Comparison of ENCODE assay signal across 1 cellular context in the genomic region with DNA sequence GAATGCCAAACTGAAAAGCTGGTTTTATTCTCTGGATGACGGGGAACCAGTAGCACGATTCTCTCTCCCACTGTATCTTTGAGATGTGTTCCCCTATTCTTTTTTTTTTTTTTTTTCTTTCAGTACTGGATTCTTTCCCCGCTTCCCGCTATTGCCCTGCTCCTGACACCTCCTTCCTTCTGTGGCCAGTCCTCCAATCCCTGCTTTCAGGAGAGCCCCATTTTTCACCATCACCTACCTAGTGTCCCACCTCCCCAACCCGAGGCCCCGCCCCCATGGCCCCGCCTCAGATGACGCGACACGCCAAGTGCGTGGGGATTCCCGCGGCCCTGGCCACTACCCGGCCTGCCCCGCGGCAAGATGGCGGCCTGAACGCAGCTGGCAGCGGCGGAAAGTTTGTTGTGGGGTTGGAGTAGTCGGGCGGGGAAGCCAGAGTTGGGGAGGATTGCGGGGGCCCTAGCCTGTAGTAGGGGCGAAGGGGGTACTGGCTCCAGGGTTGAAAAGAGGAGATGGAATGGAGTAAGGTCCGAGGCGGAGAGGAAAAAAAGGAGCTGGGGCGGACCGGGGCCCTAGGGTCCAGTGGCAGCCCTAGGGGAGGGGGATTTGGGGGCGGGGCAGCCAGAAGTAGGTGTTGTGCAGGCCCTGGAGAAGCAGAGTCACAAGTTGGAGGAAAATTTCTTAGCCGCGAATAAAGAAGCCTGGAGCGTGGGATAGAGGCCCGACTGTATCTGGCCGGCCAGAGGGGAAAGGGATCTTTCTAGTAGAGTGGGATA.
TF ChIP-seq lines count a peak whose summit lies in the region.

A gene with protein sequence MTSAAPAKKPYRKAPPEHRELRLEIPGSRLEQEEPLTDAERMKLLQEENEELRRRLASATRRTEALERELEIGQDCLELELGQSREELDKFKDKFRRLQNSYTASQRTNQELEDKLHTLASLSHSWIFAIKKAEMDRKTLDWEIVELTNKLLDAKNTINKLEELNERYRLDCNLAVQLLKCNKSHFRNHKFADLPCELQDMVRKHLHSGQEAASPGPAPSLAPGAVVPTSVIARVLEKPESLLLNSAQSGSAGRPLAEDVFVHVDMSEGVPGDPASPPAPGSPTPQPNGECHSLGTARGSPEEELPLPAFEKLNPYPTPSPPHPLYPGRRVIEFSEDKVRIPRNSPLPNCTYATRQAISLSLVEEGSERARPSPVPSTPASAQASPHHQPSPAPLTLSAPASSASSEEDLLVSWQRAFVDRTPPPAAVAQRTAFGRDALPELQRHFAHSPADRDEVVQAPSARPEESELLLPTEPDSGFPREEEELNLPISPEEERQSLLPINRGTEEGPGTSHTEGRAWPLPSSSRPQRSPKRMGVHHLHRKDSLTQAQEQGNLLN (plus strand): TSS at position 336 of the 773 bp plus-strand sequence. CDS start 21,432 bp downstream, outside the sequence.

TF ChIP-seq in HepG2, 621 proteins besides CTCF, POLR2A, EP300 and RAD21 (continued from another document and continues in another):
- TF ChIP-seq, protein P1, sequence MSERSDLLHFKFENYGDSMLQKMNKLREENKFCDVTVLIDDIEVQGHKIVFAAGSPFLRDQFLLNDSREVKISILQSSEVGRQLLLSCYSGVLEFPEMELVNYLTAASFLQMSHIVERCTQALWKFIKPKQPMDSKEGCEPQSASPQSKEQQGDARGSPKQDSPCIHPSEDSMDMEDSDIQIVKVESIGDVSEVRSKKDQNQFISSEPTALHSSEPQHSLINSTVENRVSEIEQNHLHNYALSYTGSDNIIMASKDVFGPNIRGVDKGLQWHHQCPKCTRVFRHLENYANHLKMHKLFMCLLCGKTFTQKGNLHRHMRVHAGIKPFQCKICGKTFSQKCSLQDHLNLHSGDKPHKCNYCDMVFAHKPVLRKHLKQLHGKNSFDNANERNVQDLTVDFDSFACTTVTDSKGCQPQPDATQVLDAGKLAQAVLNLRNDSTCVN (CRISPR knock-in tag; IDR thresholded peaks at IDR 0.05; ENCODE audit: borderline replicate concordance) = peak; percentile 59; the same call in 1 of the 2 replicates
- 0 out of 2 replicates have a peak, but pooled peaks have one; percentile 35 for TF ChIP-seq ZNF782 (CRISPR knock-in tag; IDR thresholded peaks at IDR 0.05; ENCODE audit: borderline replicate concordance)
- TF ChIP-seq SRY (CRISPR knock-in tag; IDR thresholded peaks at IDR 0.05) = peak; percentile 94
- 0 out of 2 replicates have a peak, but pooled peaks have one; percentile 36 for TF ChIP-seq JUN (CRISPR knock-in tag; IDR thresholded peaks at IDR 0.05)
- TF ChIP-seq HDAC6 (IDR thresholded peaks at IDR 0.05; ENCODE audit: low read depth, low read length) = no peak
- TF ChIP-seq ZNF775 (CRISPR knock-in tag; IDR thresholded peaks at IDR 0.05; ENCODE audit: borderline replicate concordance) = peak; percentile 69; the same call in 1 of the 2 replicates
- peak; percentile 83 for TF ChIP-seq ZNF607 (CRISPR knock-in tag; IDR thresholded peaks at IDR 0.05; ENCODE audit: borderline replicate concordance)
- TF ChIP-seq ZNF850 (CRISPR knock-in tag; conservative IDR thresholded peaks at IDR 0.05) = no peak
- 0 out of 2 replicates have a peak, but pooled peaks have one; percentile 61 for TF ChIP-seq MEIS1 (CRISPR knock-in tag; IDR thresholded peaks at IDR 0.05; ENCODE audit: borderline replicate concordance)
- TF ChIP-seq ZBTB42 (CRISPR knock-in tag; IDR thresholded peaks at IDR 0.05) = 0 out of 2 replicates have a peak, but pooled peaks have one; percentile 41
- TF ChIP-seq, protein P2, sequence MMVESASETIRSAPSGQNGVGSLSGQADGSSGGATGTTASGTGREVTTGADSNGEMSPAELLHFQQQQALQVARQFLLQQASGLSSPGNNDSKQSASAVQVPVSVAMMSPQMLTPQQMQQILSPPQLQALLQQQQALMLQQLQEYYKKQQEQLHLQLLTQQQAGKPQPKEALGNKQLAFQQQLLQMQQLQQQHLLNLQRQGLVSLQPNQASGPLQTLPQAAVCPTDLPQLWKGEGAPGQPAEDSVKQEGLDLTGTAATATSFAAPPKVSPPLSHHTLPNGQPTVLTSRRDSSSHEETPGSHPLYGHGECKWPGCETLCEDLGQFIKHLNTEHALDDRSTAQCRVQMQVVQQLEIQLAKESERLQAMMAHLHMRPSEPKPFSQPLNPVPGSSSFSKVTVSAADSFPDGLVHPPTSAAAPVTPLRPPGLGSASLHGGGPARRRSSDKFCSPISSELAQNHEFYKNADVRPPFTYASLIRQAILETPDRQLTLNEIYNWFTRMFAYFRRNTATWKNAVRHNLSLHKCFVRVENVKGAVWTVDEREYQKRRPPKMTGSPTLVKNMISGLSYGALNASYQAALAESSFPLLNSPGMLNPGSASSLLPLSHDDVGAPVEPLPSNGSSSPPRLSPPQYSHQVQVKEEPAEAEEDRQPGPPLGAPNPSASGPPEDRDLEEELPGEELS (CRISPR knock-in tag; IDR thresholded peaks at IDR 0.05) = 0 out of 2 replicates have a peak, but pooled peaks have one; percentile 20
- no peak for TF ChIP-seq HNF4G (IDR thresholded peaks at IDR 0.05; ENCODE audit: borderline replicate concordance, low read depth, low read length)
- 0 out of 2 replicates have a peak, but pooled peaks have one; percentile 13 for TF ChIP-seq HNF4G (CRISPR knock-in tag; IDR thresholded peaks at IDR 0.05; ENCODE audit: borderline replicate concordance, low read depth)
- TF ChIP-seq ZNF605 (CRISPR knock-in tag; IDR thresholded peaks at IDR 0.05) = peak; percentile 71; the same call in 1 of the 2 replicates
- TF ChIP-seq ZBTB38 (CRISPR knock-in tag; IDR thresholded peaks at IDR 0.05) = peak; percentile 79
- TF ChIP-seq ZNF615 (CRISPR knock-in tag; IDR thresholded peaks at IDR 0.05; ENCODE audit: borderline replicate concordance) = peak; percentile 66; the same call in 1 of the 2 replicates
- no peak for TF ChIP-seq NBN (conservative IDR thresholded peaks at IDR 0.05)
- 0 out of 2 replicates have a peak, but pooled peaks have one; percentile 13 for TF ChIP-seq ZNF138 (CRISPR knock-in tag; IDR thresholded peaks at IDR 0.05; ENCODE audit: low read depth)
- no peak for TF ChIP-seq HNRNPH1 (optimal IDR thresholded peaks at IDR 0.05; ENCODE audit: low read depth, low read length)
- TF ChIP-seq SPEN (CRISPR knock-in tag; IDR thresholded peaks at IDR 0.05; ENCODE audit: low read depth) = peak; percentile 90
- TF ChIP-seq CHD4 (IDR thresholded peaks at IDR 0.05; ENCODE audit: borderline replicate concordance, low read length) = no peak
- TF ChIP-seq ZNF350 (CRISPR knock-in tag; IDR thresholded peaks at IDR 0.05; ENCODE audit: borderline replicate concordance, low read depth) = peak; percentile 89; the same call in 1 of the 2 replicates
- TF ChIP-seq RBFOX2 (IDR thresholded peaks at IDR 0.05; ENCODE audit: low read depth, low read length) = peak; percentile 92
- TF ChIP-seq ZNF816 (CRISPR knock-in tag; IDR thresholded peaks at IDR 0.05; ENCODE audit: borderline replicate concordance) = peak; percentile 75; the same call in 1 of the 2 replicates
- TF ChIP-seq, protein P3, sequence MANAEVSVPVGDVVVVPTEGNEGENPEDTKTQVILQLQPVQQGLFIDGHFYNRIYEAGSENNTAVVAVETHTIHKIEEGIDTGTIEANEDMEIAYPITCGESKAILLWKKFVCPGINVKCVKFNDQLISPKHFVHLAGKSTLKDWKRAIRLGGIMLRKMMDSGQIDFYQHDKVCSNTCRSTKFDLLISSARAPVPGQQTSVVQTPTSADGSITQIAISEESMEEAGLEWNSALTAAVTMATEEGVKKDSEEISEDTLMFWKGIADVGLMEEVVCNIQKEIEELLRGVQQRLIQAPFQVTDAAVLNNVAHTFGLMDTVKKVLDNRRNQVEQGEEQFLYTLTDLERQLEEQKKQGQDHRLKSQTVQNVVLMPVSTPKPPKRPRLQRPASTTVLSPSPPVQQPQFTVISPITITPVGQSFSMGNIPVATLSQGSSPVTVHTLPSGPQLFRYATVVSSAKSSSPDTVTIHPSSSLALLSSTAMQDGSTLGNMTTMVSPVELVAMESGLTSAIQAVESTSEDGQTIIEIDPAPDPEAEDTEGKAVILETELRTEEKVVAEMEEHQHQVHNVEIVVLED (CRISPR knock-in tag; IDR thresholded peaks at IDR 0.05; ENCODE audit: borderline replicate concordance) = peak; percentile 97
- TF ChIP-seq, protein P4, sequence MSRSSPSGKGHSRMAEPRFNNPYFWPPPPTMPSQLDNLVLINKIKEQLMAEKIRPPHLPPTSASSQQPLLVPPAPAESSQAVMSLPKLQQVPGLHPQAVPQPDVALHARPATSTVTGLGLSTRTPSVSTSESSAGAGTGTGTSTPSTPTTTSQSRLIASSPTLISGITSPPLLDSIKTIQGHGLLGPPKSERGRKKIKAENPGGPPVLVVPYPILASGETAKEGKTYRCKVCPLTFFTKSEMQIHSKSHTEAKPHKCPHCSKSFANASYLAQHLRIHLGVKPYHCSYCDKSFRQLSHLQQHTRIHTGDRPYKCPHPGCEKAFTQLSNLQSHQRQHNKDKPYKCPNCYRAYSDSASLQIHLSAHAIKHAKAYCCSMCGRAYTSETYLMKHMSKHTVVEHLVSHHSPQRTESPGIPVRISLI (CRISPR knock-in tag; IDR thresholded peaks at IDR 0.05; ENCODE audit: borderline replicate concordance) = peak; percentile 49; the same call in 1 of the 2 replicates
- no peak for TF ChIP-seq MIXL1 (CRISPR knock-in tag; IDR thresholded peaks at IDR 0.05)
- peak; percentile 72; the same call in 1 of the 2 replicates for TF ChIP-seq KLF6 (CRISPR knock-in tag; IDR thresholded peaks at IDR 0.05)
- TF ChIP-seq, protein P5, sequence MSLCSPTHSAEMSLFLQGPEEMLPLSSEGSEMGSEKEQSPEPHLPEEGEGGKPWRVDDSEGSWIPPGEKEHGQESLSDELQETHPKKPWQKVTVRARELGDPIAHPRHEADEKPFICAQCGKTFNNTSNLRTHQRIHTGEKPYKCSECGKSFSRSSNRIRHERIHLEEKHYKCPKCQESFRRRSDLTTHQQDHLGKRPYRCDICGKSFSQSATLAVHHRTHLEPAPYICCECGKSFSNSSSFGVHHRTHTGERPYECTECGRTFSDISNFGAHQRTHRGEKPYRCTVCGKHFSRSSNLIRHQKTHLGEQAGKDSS (CRISPR knock-in tag; IDR thresholded peaks at IDR 0.05; ENCODE audit: borderline replicate concordance, low read depth) = peak; percentile 80; the same call in 1 of the 2 replicates
- no peak for TF ChIP-seq ZIK1 (CRISPR knock-in tag; IDR thresholded peaks at IDR 0.05; ENCODE audit: borderline replicate concordance, low read depth)
- TF ChIP-seq, protein P6, sequence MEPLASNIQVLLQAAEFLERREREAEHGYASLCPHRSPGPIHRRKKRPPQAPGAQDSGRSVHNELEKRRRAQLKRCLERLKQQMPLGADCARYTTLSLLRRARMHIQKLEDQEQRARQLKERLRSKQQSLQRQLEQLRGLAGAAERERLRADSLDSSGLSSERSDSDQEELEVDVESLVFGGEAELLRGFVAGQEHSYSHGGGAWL (CRISPR knock-in tag; IDR thresholded peaks at IDR 0.05) = peak; percentile 51; the same call in 1 of the 2 replicates
- TF ChIP-seq HIVEP1 (CRISPR knock-in tag; IDR thresholded peaks at IDR 0.05) = peak; percentile 100
- TF ChIP-seq ZNF451 (CRISPR knock-in tag; IDR thresholded peaks at IDR 0.05) = peak; percentile 79; the same call in 1 of the 2 replicates
- no peak for TF ChIP-seq SKI (IDR thresholded peaks at IDR 0.05; ENCODE audit: partially characterized antibody)
- TF ChIP-seq YEATS4 (CRISPR knock-in tag; IDR thresholded peaks at IDR 0.05; ENCODE audit: borderline replicate concordance) = no peak
- TF ChIP-seq, protein P7, sequence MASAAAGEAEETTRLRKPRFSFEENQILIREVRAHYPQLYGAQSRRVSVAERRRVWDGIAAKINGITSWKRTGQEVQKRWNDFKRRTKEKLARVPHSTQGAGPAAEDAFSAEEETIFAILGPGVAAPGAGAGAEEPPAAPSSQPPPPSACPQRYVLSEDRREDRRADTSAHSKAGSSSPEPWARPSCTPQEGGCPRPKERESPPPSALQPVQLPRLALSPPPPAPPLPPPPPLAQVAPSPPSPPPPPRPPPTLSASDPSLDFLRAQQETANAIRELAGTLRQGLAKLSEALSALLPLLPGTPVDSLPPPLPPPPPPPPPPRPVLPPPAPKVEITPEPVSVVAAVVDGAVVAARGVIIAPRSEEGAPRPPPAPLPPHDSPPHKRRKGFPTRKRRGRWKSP (CRISPR knock-in tag; IDR thresholded peaks at IDR 0.05) = no peak
- TF ChIP-seq SRSF9 (IDR thresholded peaks at IDR 0.05; ENCODE audit: borderline replicate concordance, insufficient read depth, low read depth, low read length, poor library complexity, severe bottlenecking) = no peak
- TF ChIP-seq, protein P8, sequence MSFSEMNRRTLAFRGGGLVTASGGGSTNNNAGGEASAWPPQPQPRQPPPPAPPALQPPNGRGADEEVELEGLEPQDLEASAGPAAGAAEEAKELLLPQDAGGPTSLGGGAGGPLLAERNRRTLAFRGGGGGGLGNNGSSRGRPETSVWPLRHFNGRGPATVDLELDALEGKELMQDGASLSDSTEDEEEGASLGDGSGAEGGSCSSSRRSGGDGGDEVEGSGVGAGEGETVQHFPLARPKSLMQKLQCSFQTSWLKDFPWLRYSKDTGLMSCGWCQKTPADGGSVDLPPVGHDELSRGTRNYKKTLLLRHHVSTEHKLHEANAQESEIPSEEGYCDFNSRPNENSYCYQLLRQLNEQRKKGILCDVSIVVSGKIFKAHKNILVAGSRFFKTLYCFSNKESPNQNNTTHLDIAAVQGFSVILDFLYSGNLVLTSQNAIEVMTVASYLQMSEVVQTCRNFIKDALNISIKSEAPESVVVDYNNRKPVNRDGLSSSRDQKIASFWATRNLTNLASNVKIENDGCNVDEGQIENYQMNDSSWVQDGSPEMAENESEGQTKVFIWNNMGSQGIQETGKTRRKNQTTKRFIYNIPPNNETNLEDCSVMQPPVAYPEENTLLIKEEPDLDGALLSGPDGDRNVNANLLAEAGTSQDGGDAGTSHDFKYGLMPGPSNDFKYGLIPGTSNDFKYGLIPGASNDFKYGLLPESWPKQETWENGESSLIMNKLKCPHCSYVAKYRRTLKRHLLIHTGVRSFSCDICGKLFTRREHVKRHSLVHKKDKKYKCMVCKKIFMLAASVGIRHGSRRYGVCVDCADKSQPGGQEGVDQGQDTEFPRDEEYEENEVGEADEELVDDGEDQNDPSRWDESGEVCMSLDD (CRISPR knock-in tag; IDR thresholded peaks at IDR 0.05; ENCODE audit: borderline replicate concordance) = peak; percentile 52; the same call in 1 of the 2 replicates
- TF ChIP-seq ZFP82 (CRISPR knock-in tag; IDR thresholded peaks at IDR 0.05; ENCODE audit: borderline replicate concordance) = peak; percentile 66; the same call in 1 of the 2 replicates
- no peak for TF ChIP-seq PTBP1 (IDR thresholded peaks at IDR 0.05; ENCODE audit: low read depth, low read length, poor library complexity, severe bottlenecking)
- TF ChIP-seq MAFG (CRISPR knock-in tag; IDR thresholded peaks at IDR 0.05) = no peak
- TF ChIP-seq, protein P9, sequence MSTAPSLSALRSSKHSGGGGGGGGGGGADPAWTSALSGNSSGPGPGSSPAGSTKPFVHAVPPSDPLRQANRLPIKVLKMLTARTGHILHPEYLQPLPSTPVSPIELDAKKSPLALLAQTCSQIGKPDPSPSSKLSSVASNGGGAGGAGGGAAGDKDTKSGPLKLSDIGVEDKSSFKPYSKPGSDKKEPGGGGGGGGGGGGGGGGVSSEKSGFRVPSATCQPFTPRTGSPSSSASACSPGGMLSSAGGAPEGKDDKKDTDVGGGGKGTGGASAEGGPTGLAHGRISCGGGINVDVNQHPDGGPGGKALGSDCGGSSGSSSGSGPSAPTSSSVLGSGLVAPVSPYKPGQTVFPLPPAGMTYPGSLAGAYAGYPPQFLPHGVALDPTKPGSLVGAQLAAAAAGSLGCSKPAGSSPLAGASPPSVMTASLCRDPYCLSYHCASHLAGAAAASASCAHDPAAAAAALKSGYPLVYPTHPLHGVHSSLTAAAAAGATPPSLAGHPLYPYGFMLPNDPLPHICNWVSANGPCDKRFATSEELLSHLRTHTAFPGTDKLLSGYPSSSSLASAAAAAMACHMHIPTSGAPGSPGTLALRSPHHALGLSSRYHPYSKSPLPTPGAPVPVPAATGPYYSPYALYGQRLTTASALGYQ (CRISPR knock-in tag; IDR thresholded peaks at IDR 0.05) = peak; percentile 40; the same call in 1 of the 2 replicates
- peak; percentile 40; the same call in 1 of the 2 replicates for TF ChIP-seq TBX2 (CRISPR knock-in tag; IDR thresholded peaks at IDR 0.05; ENCODE audit: borderline replicate concordance)
